Comparison of ENCODE assay signal across 13 cellular contexts in the genomic region with DNA sequence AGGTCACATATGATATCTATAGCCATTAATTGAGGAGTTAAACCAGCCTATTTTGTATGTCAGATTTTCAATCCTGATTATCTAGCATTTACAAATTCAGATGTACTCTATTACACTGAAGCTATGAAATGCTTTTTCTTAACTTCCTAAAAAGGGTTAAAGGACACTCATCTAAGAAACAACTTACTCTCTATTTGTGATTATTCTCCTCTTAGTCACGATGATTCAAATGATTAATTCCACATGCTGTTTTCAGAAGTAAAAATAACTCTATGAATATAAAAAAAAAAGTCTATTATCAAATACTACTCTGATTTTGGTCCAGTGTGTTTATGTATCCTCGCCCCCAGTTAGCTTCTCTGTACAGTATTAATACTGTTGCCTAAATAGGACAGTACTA.
DNase-seq lines count a peak whose midpoint lies in the region; ATAC-seq, FAIRE-seq and TF ChIP-seq lines count a peak whose summit lies in the region.
"Had no signal": no experiment of that assay in that cellular context is flagged by ENCODE, and none has a peak within 500 bp of the region (broad histone marks: within the 10 kb centered on the region; RNA-seq: fewer than 3 reads in every experiment).

No MANE protein-coding gene starts in this region.

- TF ChIP-seq CTCF in RWPE1 (conservative IDR thresholded peaks at IDR 0.05; ENCODE audit: low read depth): no peak
- TF ChIP-seq CTCF in parathyroid adenoma (IDR thresholded peaks at IDR 0.05): no peak
- TF ChIP-seq CTCF in pancreas (IDR thresholded peaks at IDR 0.05): no peak

- H3K9ac ChIP-seq in parathyroid adenoma: no peak overlapping the region

- H3K4me3 ChIP-seq in parathyroid adenoma (ENCODE audit: low read depth, low read length): no peak overlapping the region
- H3K4me3 ChIP-seq in pancreas: no peak overlapping the region
- H3K4me3 ChIP-seq: GM12878 had no signal

- H3K27ac ChIP-seq in RWPE1 (no peak overlapping the region), parathyroid adenoma (peak overlapping the region; percentile 69), pancreas (no peak overlapping the region)

- intact Hi-C loops in pancreas (cut with DNase I): no loop called here

- H3K36me3 ChIP-seq in parathyroid adenoma (ENCODE audit: control insufficient read depth, insufficient read depth, low read length): peaks cover 3% of the 10 kb centered on the region
- no peaks in the 10 kb centered on the region for H3K36me3 ChIP-seq in pancreas

- POLR2A ChIA-PET in RWPE1 (lab: Yijun Ruan, JAX; ENCODE audit: low non-redundant PET): no interaction called here

- ATAC-seq in pancreas (no peak), GM18502 (IDR thresholded peaks at IDR 0.05; ENCODE audit: poor library complexity, unreplicated experiment) (no peak)
- ATAC-seq: esophagus mucosa, GM12878, T-cell had no signal

- CTCF ChIA-PET in RWPE1 (lab: Yijun Ruan, JAX): no interaction called here

- no peak for FAIRE-seq in pancreas (lab: Jason Lieb, UNC)
- FAIRE-seq: GM12878 had no signal

- H3K4me2 ChIP-seq in parathyroid adenoma (ENCODE audit: low read length): no peak overlapping the region

- 28 to 30% methylated on average over 2 of the region's 2 CpGs for WGBS in pancreas, 2 donors

- DNase-seq in EH (ENCODE audit: low read depth): peak; percentile 79
- peak; percentile 14 for DNase-seq in RWPE1 (ENCODE audit: low spot score)
- DNase-seq in fibroblast of gingiva (ENCODE audit: low read depth): peak; percentile 71
- no peak for DNase-seq in hypothalamus (lab: John Stamatoyannopoulos, UW)
- no peak for DNase-seq in SHP77 (lab: John Stamatoyannopoulos, UW)
- DNase-seq in pancreas: no peak
- DNase-seq: NCI-H2029 treated with DMSO at 0.1 percent for 48 hours, NCI-H526 treated with DMSO at 0.1 percent for 48 hours, T-cell had no signal

- H3K9me3 ChIP-seq in parathyroid adenoma (ENCODE audit: control insufficient read depth, low read length) (no peaks in the 10 kb centered on the region), pancreas (no peaks in the 10 kb centered on the region)

- peak overlapping the region; percentile 35 for H2AFZ ChIP-seq in parathyroid adenoma

- H3K27me3 ChIP-seq in parathyroid adenoma (ENCODE audit: control insufficient read depth, insufficient read depth, low read length) (no peaks in the 10 kb centered on the region), pancreas (no peaks in the 10 kb centered on the region)

- H3K4me1 ChIP-seq in parathyroid adenoma (peaks cover 42% of the 10 kb centered on the region), pancreas (no peaks in the 10 kb centered on the region)

- peaks cover 40% of the 10 kb centered on the region for H3K79me2 ChIP-seq in parathyroid adenoma

Comparison
In these comparisons a context has a peak if more than half of its experiments do, and no peak if none do; other contexts are left out.
1. DNase-seq: peak in EH (single experiment), RWPE1 (single experiment) and fibroblast of gingiva (single experiment); none in hypothalamus (0 of 51), SHP77 (0 of 2) and pancreas (0 of 6).